In the genomic region with DNA sequence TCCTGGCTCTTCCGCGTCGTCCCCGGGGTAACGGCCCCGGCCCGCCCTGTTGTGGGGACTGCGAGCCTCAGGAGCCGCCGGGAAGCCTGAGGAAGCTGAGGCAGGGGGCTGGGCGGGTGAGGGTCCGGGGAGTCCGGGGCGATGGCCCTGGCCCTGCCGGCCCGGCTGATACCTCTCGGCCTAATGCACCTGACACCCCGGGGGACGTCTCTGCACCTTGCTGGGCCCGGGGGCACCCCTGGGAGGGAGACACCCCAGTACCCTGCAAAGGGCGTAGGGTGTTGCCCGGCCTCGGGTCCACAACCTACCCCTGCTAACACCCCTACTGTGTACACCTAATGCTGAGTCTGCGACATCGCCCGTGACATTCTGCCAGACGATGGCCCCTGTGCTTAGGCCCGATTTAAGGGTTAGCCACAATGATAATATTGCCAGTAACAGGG, we compare ENCODE assay signal across 8 cellular contexts. TPM values are rescaled to one million over a fixed set of nuclear protein-coding genes. Genes with fewer than 3 reads are reported as not detected.
DNase-seq lines count a peak whose midpoint lies in the region; ATAC-seq and TF ChIP-seq lines count a peak whose summit lies in the region.

No MANE protein-coding gene starts in this region.

- no peak; the same call in 2 of the 3 replicates for ATAC-seq in DND-41 (ENCODE audit: insufficient read depth, low read depth)
- peak; percentile 4 for ATAC-seq in gastroesophageal sphincter

- peaks cover 39% of the 10 kb centered on the region for H3K36me3 ChIP-seq in DND-41 (ENCODE audit: insufficient read depth, low read length)
- H3K36me3 ChIP-seq in HEK293 (ENCODE audit: control insufficient read depth in 2 of 2, insufficient read depth in 1 of 2, low read length in 2 of 2) = peaks cover 23 to 46% of the 10 kb centered on the region in 2 experiments
- peaks cover 6 to 31% of the 10 kb centered on the region in 2 experiments for H3K36me3 ChIP-seq in SK-N-SH (replicated peaks in 1 of 2; ENCODE audit: control insufficient read depth in 1 of 2, insufficient read depth in 2 of 2, low read length in 1 of 2)
- peaks cover 0 to 51% of the 10 kb centered on the region in 2 donors for H3K36me3 ChIP-seq in gastroesophageal sphincter

- H3K9me2 ChIP-seq in SK-N-SH = no peaks in the 10 kb centered on the region

- POLR2A ChIA-PET in HEK293 (lab: Yijun Ruan, JAX) = interaction anchor here (0.6 to 1.6 kb wide), 5 partner anchors 14 to 41 kb away, joined by 3 to 8 read pairs (median 4); partner anchors contain the start of gene FBXL12
- POLR2A ChIA-PET in SK-N-SH (lab: Yijun Ruan, JAX) = no interaction called here

- H3K27me3 ChIP-seq in DND-41 (ENCODE audit: insufficient read depth, low read length, poor library complexity) = no peaks in the 10 kb centered on the region
- no peaks in the 10 kb centered on the region for H3K27me3 ChIP-seq in SK-N-SH (ENCODE audit: insufficient read depth)
- H3K27me3 ChIP-seq in gastroesophageal sphincter = no peaks in the 10 kb centered on the region

- TF ChIP-seq CTCF in DND-41 (IDR thresholded peaks at IDR 0.05; ENCODE audit: borderline replicate concordance, extremely low read depth, low read length, poor library complexity, severe bottlenecking) (no peak), HEK293 (tag by site-specific recombination; IDR thresholded peaks at IDR 0.05) (no peak), SK-N-SH (IDR thresholded peaks at IDR 0.05) (no peak), gastroesophageal sphincter (IDR thresholded peaks at IDR 0.05) (no peak)

- no peaks in the 10 kb centered on the region for H3K9me3 ChIP-seq in DND-41 (ENCODE audit: insufficient read depth, low read length, severe bottlenecking)
- no peaks in the 10 kb centered on the region for H3K9me3 ChIP-seq in HEK293 (ENCODE audit: control insufficient read depth, insufficient read depth, low read depth, low read length)
- no peaks in the 10 kb centered on the region for H3K9me3 ChIP-seq in SK-N-SH
- H3K9me3 ChIP-seq in gastroesophageal sphincter = no peaks in the 10 kb centered on the region

- 0% methylated on average over 9 of the region's 28 CpGs for WGBS in SK-N-SH (ENCODE audit: low lambda C conversion rate)
- WGBS in gastroesophageal sphincter (ENCODE audit: low coverage in 1 of 2), 2 donors = 0% methylated on average over 2 of the region's 28 CpGs

- H3K4me1 ChIP-seq in DND-41 (ENCODE audit: insufficient read depth, low read length) (peaks cover 32% of the 10 kb centered on the region), HEK293 (ENCODE audit: control insufficient read depth, insufficient read depth, low read length) (no peaks in the 10 kb centered on the region), SK-N-SH (ENCODE audit: control insufficient read depth in 1 of 2, insufficient read depth in 2 of 2, low read depth in 1 of 2, low read length in 1 of 2) (peaks cover 0 to 17% of the 10 kb centered on the region in 2 experiments; a peak in 1 of 4 replicates), gastroesophageal sphincter (peaks cover 0 to 43% (median 5%) of the 10 kb centered on the region in 3 donors)

- H4K20me1 ChIP-seq in DND-41 (ENCODE audit: insufficient read depth, low read length) = peaks cover 24% of the 10 kb centered on the region
- peaks cover 3% of the 10 kb centered on the region; the same call in 1 of the 2 replicates for H4K20me1 ChIP-seq in SK-N-SH (ENCODE audit: insufficient read depth)

- H3K27ac ChIP-seq in DND-41 (ENCODE audit: low read length) (peak overlapping the region; percentile 76), HEK293 (ENCODE audit: extremely low read depth, low read depth, low read length) (peak overlapping the region; percentile 25; the same call in 1 of the 2 replicates), SK-N-SH (ENCODE audit: low read depth in 2 of 2, low read length in 1 of 2) (peak overlapping the region in 1 of 2 experiments; percentile 30; a peak in 1 of 4 replicates), gastroesophageal sphincter (peak overlapping the region; percentile 30 to 85 (median 84))

- CTCF ChIA-PET in HEK293 (lab: Yijun Ruan, JAX) = interaction anchor here (1.4 kb wide), 1 partner anchor 9 kb away, joined by 5 read pairs; no protein-coding TSS in a partner anchor
- CTCF ChIA-PET in SK-N-SH (lab: Yijun Ruan, JAX) = interaction anchor here (0.8 to 1.4 kb wide), 3 partner anchors 11 to 80 kb away, joined by 3 to 5 read pairs (median 3); no protein-coding TSS in a partner anchor

- no peak for TF ChIP-seq EP300 in SK-N-SH (IDR thresholded peaks at IDR 0.05; ENCODE audit: borderline replicate concordance in 1 of 2, low read depth in 1 of 2, low read length in 1 of 2)
- no peak for TF ChIP-seq EP300 in gastroesophageal sphincter (IDR thresholded peaks at IDR 0.05)

- DNase-seq in DND-41 (no peak), SK-N-SH (no peak), skeletal muscle cell (ENCODE audit: low read depth) (no peak), NCI-H2227 treated with DMSO at 0.1 percent for 48 hours (lab: John Stamatoyannopoulos, UW) (no peak), NCI-H1436 treated with DMSO at 0.1 percent for 48 hours (lab: John Stamatoyannopoulos, UW) (no peak), hepatic stellate cell (ENCODE audit: low spot score) (no peak)

- H3F3A ChIP-seq in SK-N-SH (replicated peaks; ENCODE audit: insufficient read depth) = peaks cover 21% of the 10 kb centered on the region

- H3K79me2 ChIP-seq in DND-41 (ENCODE audit: insufficient read depth, low read length) = peaks cover 59% of the 10 kb centered on the region
- H3K79me2 ChIP-seq in SK-N-SH (ENCODE audit: insufficient read depth) = peaks cover 60% of the 10 kb centered on the region

- peak overlapping the region; percentile 88 for H3K9ac ChIP-seq in DND-41 (ENCODE audit: low read depth, low read length)
- peak overlapping the region; percentile 79 for H3K9ac ChIP-seq in SK-N-SH

- peak overlapping the region; percentile 99 for H3K4me2 ChIP-seq in DND-41 (ENCODE audit: insufficient read depth, low read length)
- H3K4me2 ChIP-seq in SK-N-SH = peak overlapping the region; percentile 98

- H3K4me3 ChIP-seq in DND-41 (ENCODE audit: low read depth in 1 of 2, low read length in 2 of 2) (peak overlapping the region; percentile 62 to 95), HEK293 (ENCODE audit: low read depth, low read length) (peak overlapping the region; percentile 96), SK-N-SH (ENCODE audit: low read depth in 2 of 2, low read length in 1 of 2) (peak overlapping the region; percentile 73 to 80), gastroesophageal sphincter (peak overlapping the region; percentile 70 to 82), skeletal muscle cell (ENCODE audit: low read depth, low read length) (peak overlapping the region; percentile 89)

- TF ChIP-seq POLR2A in gastroesophageal sphincter (IDR thresholded peaks at IDR 0.05) = no peak

- peak overlapping the region; percentile 64 for H2AFZ ChIP-seq in DND-41 (ENCODE audit: low read depth, low read length)
- H2AFZ ChIP-seq in SK-N-SH (ENCODE audit: low read depth) = no peak overlapping the region

- no peak for TF ChIP-seq RAD21 in SK-N-SH (IDR thresholded peaks at IDR 0.05; ENCODE audit: low read length)

TF ChIP-seq in HEK293, 187 proteins besides CTCF, POLR2A, EP300 and RAD21 (continues in another document):
- peak; percentile 42 for TF ChIP-seq ZNF335 (tag by site-specific recombination; conservative IDR thresholded peaks at IDR 0.05)

TF ChIP-seq in SK-N-SH, 30 proteins besides CTCF, POLR2A, EP300 and RAD21:
- TF ChIP-seq PBX3 (IDR thresholded peaks at IDR 0.05) (no peak), RFX5 (IDR thresholded peaks at IDR 0.05; ENCODE audit: low read length) (no peak), TEAD4 (IDR thresholded peaks at IDR 0.05; ENCODE audit: borderline replicate concordance, insufficient read depth) (no peak), RXRA (IDR thresholded peaks at IDR 0.05; ENCODE audit: borderline replicate concordance, low read depth) (no peak), SMC3 (IDR thresholded peaks at IDR 0.05; ENCODE audit: low read depth, low read length) (no peak)

RNA-seq across cellular contexts. Expression of gene PIN1, which starts 0.4 kb away (rescaled TPM):
- polyA plus RNA-seq in SK-N-SH (2012; rRNA removed) = 148 and 152 TPM in 2 replicates
- 77.6 and 127 TPM in 2 replicates for polyA plus RNA-seq in SK-N-SH (2012; cell fraction: cytosol; rRNA removed)
- 92.6 and 93.4 TPM in 2 replicates for polyA plus RNA-seq in SK-N-SH (2012; cell fraction: nucleus; rRNA removed)
- total RNA-seq in gastroesophageal sphincter = 100 to 1,000 TPM; 137 to 160 (median 153) TPM

RNA-seq across cellular contexts. Expression of gene UBL5, which starts 7.8 kb away (rescaled TPM):
- polyA plus RNA-seq in SK-N-SH (2012; rRNA removed) = 2,269 and 2,602 TPM in 2 replicates
- polyA plus RNA-seq in SK-N-SH (2012; cell fraction: cytosol; rRNA removed) = 2,682 and 3,847 TPM in 2 replicates
- 748 and 798 TPM in 2 replicates for polyA plus RNA-seq in SK-N-SH (2012; cell fraction: nucleus; rRNA removed)
- 100 to 1,000 TPM; 420 to 701 (median 653) TPM for total RNA-seq in gastroesophageal sphincter

RNA-seq across cellular contexts. Expression of gene FBXL12, which starts 16.6 kb away (rescaled TPM):
- 27.1 and 30.5 TPM in 2 replicates for polyA plus RNA-seq in SK-N-SH (2012; rRNA removed)
- 14.2 and 18.7 TPM in 2 replicates for polyA plus RNA-seq in SK-N-SH (2012; cell fraction: cytosol; rRNA removed)
- 79.8 and 123 TPM in 2 replicates for polyA plus RNA-seq in SK-N-SH (2012; cell fraction: nucleus; rRNA removed)
- total RNA-seq in gastroesophageal sphincter = 10 to 100 TPM; 17.2 to 27.1 (median 24.0) TPM
